ENCODE assay signal across 26 cellular contexts in genomic region chr3:150508401-150508800, GRCh38.
"Had no signal": no experiment of that assay in that cellular context is flagged by ENCODE, and none has a peak within 500 bp of the region (broad histone marks: within the 10 kb centered on the region; RNA-seq: fewer than 3 reads in every experiment).

No MANE protein-coding gene starts in this region.

- H3K9me3 Mint-ChIP-seq: natural killer cell had no signal

- FAIRE-seq: endothelial cell of umbilical vein had no signal

- H3K36me3 ChIP-seq: esophagus squamous epithelium, gastroesophageal sphincter, heart left ventricle, left lung, lower lobe of right lung had no signal

- H2AFZ ChIP-seq: hepatocyte had no signal

- H3K4me1 Mint-ChIP-seq: immature natural killer cell; memory B cell; naive thymus-derived CD4-positive, alpha-beta T cell; natural killer cell had no signal

- H3K4me3 ChIP-seq: coronary artery, dorsolateral prefrontal cortex, esophagus squamous epithelium, gastroesophageal sphincter, heart left ventricle, hepatocyte, left lung, lower lobe of right lung had no signal

- H3K9me3 ChIP-seq: esophagus squamous epithelium, gastroesophageal sphincter, left lung, lower lobe of right lung had no signal

- H3K36me3 Mint-ChIP-seq: natural killer cell had no signal

- H3K4me1 ChIP-seq: esophagus squamous epithelium, gastroesophageal sphincter, heart left ventricle, left lung, lower lobe of right lung had no signal

- ATAC-seq: esophagus mucosa; gastroesophageal sphincter; heart left ventricle; left cardiac atrium; left lung; left ventricle myocardium superior; lower lobe of right lung; naive thymus-derived CD4-positive, alpha-beta T cell; natural killer cell had no signal

- H3K79me2 ChIP-seq: hepatocyte had no signal

- DNase-seq: dermis blood vessel endothelial cell; dorsolateral prefrontal cortex; effector CD4-positive, alpha-beta T cell; effector memory CD4-positive, alpha-beta T cell; erythroblast; esophagus squamous epithelium; foreskin fibroblast; heart left ventricle; hypothalamus; immature natural killer cell; islet precursor cell; left cardiac atrium; left lung; left ventricle myocardium superior; lower lobe of right lung; mesendoderm; midbrain; naive thymus-derived CD4-positive, alpha-beta T cell; natural killer cell had no signal

- H3K27ac Mint-ChIP-seq: immature natural killer cell; memory B cell; naive thymus-derived CD4-positive, alpha-beta T cell; natural killer cell had no signal

- H3K27ac ChIP-seq: coronary artery, dorsolateral prefrontal cortex, epithelial cell of prostate, esophagus squamous epithelium, gastroesophageal sphincter, heart left ventricle, hepatocyte, left lung, lower lobe of right lung had no signal

- H3K4me3 Mint-ChIP-seq: immature natural killer cell; memory B cell; naive thymus-derived CD4-positive, alpha-beta T cell; natural killer cell had no signal

- H3K27me3 ChIP-seq: dorsolateral prefrontal cortex, esophagus squamous epithelium, gastroesophageal sphincter, heart left ventricle, hepatocyte, left lung had no signal

- H3K4me2 ChIP-seq: hepatocyte had no signal
